15 cellular contexts compared by ENCODE assay signal in the genomic region with DNA sequence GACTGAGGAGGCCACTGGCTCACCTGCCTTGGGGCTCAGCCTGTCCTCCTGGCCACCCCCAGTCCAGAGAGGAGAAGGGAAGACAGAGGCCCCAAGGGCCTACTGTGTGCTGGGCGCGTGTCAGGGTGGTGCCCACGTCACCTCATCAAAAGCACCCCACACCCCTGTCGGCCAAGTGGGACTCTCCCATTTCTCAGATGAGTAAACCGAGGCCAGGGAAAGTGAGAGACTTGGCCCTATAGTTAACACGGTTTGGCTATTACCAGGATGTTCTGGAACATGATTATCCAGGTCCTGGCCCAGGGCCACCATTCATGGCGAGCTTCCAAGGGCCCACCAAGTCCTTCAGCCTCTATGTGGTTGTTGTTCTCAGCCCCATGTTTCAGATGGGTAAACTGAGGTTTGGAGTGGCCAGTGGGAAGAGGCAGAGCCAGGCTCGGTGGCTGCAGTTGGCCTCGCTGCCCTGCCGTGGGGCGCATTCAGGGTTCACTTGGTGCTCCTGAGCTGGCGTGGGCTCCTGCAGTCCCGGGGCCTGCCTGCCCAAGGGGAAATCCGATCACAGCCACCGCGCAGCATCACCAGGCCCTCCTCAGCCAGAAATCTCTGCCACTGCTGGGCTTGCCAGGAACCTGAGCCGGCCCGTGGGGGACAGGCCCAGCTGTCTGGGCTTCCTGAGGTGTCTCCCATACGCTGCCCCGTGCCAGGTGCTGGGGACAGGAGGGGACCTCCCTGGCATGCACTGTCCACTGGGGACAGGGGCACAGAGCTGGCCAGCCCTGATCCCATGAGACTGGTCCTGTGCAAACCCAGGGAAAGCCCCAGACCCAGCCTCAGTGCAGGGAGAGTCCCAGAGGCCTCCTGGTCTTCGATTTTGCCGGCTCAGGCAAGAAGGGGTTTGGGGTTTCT. TPM values are rescaled to one million over a fixed set of nuclear protein-coding genes. Genes with fewer than 3 reads are reported as not detected.
DNase-seq lines count a peak whose midpoint lies in the region; ATAC-seq lines count a peak whose summit lies in the region.
"Had no signal": no experiment of that assay in that cellular context is flagged by ENCODE, and none has a peak within 500 bp of the region (broad histone marks: within the 10 kb centered on the region; RNA-seq: fewer than 3 reads in every experiment).

No MANE protein-coding gene starts in this region.

- H3K4me1 Mint-ChIP-seq in immature natural killer cell: peaks cover 9 to 10% of the 10 kb centered on the region in 2 donors
- H3K4me1 Mint-ChIP-seq: neural crest cell had no signal

- H3K27ac Mint-ChIP-seq in immature natural killer cell: no peak overlapping the region

- DNase-seq in germinal center (ENCODE audit: low spot score) (peak; percentile 23), MV-4-11 (lab: John Stamatoyannopoulos, UW) (no peak), immature natural killer cell (no peak)
- DNase-seq in activated T-cell treated with anti-CD3 and anti-CD28 coated beads, Interleukin-2, amount 50 U/mL, for 1 hour: no peak
- no peak for DNase-seq in activated naive CD4-positive, alpha-beta T cell (lab: John Stamatoyannopoulos, UW)
- DNase-seq: activated gamma-delta T cell, COR-L47, dorsolateral prefrontal cortex, GM23248, Kasumi-1, transverse colon had no signal

- no peaks in the 10 kb centered on the region for H3K36me3 Mint-ChIP-seq in immature natural killer cell

- ATAC-seq in GM18502 (IDR thresholded peaks at IDR 0.05; ENCODE audit: poor library complexity, unreplicated experiment) (peak; percentile 72), GM21360 (IDR thresholded peaks at IDR 0.05; ENCODE audit: unreplicated experiment) (peak; percentile 64), HG03097 (IDR thresholded peaks at IDR 0.05; ENCODE audit: low FRiP score, unreplicated experiment) (peak; percentile 37)

- no peaks in the 10 kb centered on the region for H3K9me3 Mint-ChIP-seq in immature natural killer cell
- H3K9me3 Mint-ChIP-seq: neural crest cell had no signal

- no peak overlapping the region for H3K4me3 Mint-ChIP-seq in immature natural killer cell
- H3K4me3 Mint-ChIP-seq: neural crest cell had no signal

- peaks cover 0 to 6% (median 4%) of the 10 kb centered on the region in 3 donors for H3K27me3 Mint-ChIP-seq in immature natural killer cell (ENCODE audit: low read depth in 3 of 3)

RNA-seq across cellular contexts. Expression of gene ACTB, which starts 10.9 kb away (rescaled TPM):
- over 10,000 TPM; 14,703 to 30,361 (median 21,806) TPM for polyA plus RNA-seq in immature natural killer cell

RNA-seq across cellular contexts. Expression of gene FBXL18, which starts 27.7 kb away (rescaled TPM):
- polyA plus RNA-seq in immature natural killer cell: 1 to 10 TPM in 1 of 3 donors, under 1 TPM in 1, not detected in 1; 0.18 to 2.3 TPM

RNA-seq across cellular contexts. Expression of gene FSCN1, which starts 51.3 kb away (rescaled TPM):
- under 1 TPM in 1 of 3 donors, not detected in 2; 0.22 TPM for polyA plus RNA-seq in immature natural killer cell
